ENCODE assay signal across 26 cellular contexts in genomic region chr16:50086176-50086575, GRCh38. TPM values are rescaled to one million over a fixed set of nuclear protein-coding genes. Genes with fewer than 3 reads are reported as not detected.
DNase-seq lines count a peak whose midpoint lies in the region; ATAC-seq, FAIRE-seq and TF ChIP-seq lines count a peak whose summit lies in the region.
"Had no signal": no experiment of that assay in that cellular context is flagged by ENCODE, and none has a peak within 500 bp of the region (broad histone marks: within the 10 kb centered on the region; RNA-seq: fewer than 3 reads in every experiment).

No MANE protein-coding gene starts in this region.

- peaks cover 69% of the 10 kb centered on the region; the same call in 2 of the 3 replicates for H3K36me3 ChIP-seq in K562 (ENCODE audit: control insufficient read depth, insufficient read depth, low read length)

- no peaks in the 10 kb centered on the region for H4K20me1 ChIP-seq in K562 (replicated peaks; ENCODE audit: control insufficient read depth, insufficient read depth, low read length)

- H3K9ac ChIP-seq in K562 (ENCODE audit: insufficient read depth in 1 of 2, low read depth in 2 of 2, low read length in 2 of 2), result no peak overlapping the region
- H3K9ac ChIP-seq: BLaER1 treated with 17β-estradiol and CSF1 and Interleukin-3, amounts not matched to agents 10 nM and 100 nM had no signal

- no peaks in the 10 kb centered on the region for H3K27me3 ChIP-seq in K562 (ENCODE audit: control insufficient read depth in 2 of 2, insufficient read depth in 2 of 2, low read length in 2 of 2)
- H3K27me3 ChIP-seq: BLaER1 treated with 17β-estradiol and CSF1 and Interleukin-3, amounts not matched to agents 10 nM and 100 nM had no signal

- WGBS in K562 (ENCODE audit: insufficient coverage, low coverage, missing lambda C conversion rate), result 88% methylated on average over 6 of the region's 6 CpGs

- in situ Hi-C loops in K562 (cut with MboI), result no loop called here

- no peak overlapping the region for H3K27ac ChIP-seq in K562 (ENCODE audit: extremely low read depth, low read depth, low read length)
- H3K27ac ChIP-seq: 22Rv1; A549; BLaER1 treated with 17β-estradiol and CSF1 and Interleukin-3, amounts not matched to agents 10 nM and 100 nM; C4-2B had no signal

- no peak overlapping the region for H3K4me2 ChIP-seq in K562 (ENCODE audit: insufficient read depth, low read length)
- H3K4me2 ChIP-seq: A549; BLaER1 treated with 17β-estradiol and CSF1 and Interleukin-3, amounts not matched to agents 10 nM and 100 nM had no signal

- peak; percentile 0 for DNase-seq in SIG-M5 treated with dmso at 0.1 percent for 504 hours (lab: John Stamatoyannopoulos, UW; ENCODE audit: unreplicated experiment)
- no peak for DNase-seq in SIG-M5 (lab: John Stamatoyannopoulos, UW)
- DNase-seq in CD1c-positive myeloid dendritic cell (ENCODE audit: extremely low spot score), result peak; percentile 28
- DNase-seq in MV-4-11 (lab: John Stamatoyannopoulos, UW), result peak; percentile 11
- DNase-seq in K562 (ENCODE audit: extremely low read depth in 1 of 4, low spot score in 3 of 4), result no peak
- no peak for DNase-seq in mesenteric fat pad (ENCODE audit: low spot score)
- no peak for DNase-seq in ecto neural progenitor cell (ENCODE audit: low spot score)
- DNase-seq: AML-193; CD4-positive, alpha-beta memory T cell; CD4-positive, CD25-positive, alpha-beta regulatory T cell; CD8-positive, alpha-beta memory T cell; COR-L47; DMS 273 treated with DMSO at 0.1 percent for 48 hours; DMS153; DMS53; DMS79; DND-41; EL; GDM1 had no signal

- CTCF ChIA-PET in K562 (lab: Yijun Ruan, JAX; ENCODE audit: low intra/inter-chr PET ratio), result no interaction called here

- no peak for ATAC-seq in K562
- ATAC-seq: A549, GM12878 had no signal

- no peak for TF ChIP-seq EP300 in K562 (IDR thresholded peaks at IDR 0.05; ENCODE audit: low read length)

- no peak for TF ChIP-seq RAD21 in K562 (CRISPR knock-in tag; conservative IDR thresholded peaks at IDR 0.05 in 1 of 2, IDR thresholded peaks at IDR 0.05 in 1 of 2)

- no peak for TF ChIP-seq POLR2A in K562 (conservative IDR thresholded peaks at IDR 0.05)

- H3K4me1 ChIP-seq in K562 (replicated peaks in 1 of 2; ENCODE audit: control insufficient read depth in 2 of 2, insufficient read depth in 2 of 2, low read length in 2 of 2), result no peaks in the 10 kb centered on the region
- H3K4me1 ChIP-seq: A549; BLaER1 treated with 17β-estradiol and CSF1 and Interleukin-3, amounts not matched to agents 10 nM and 100 nM had no signal

- TF ChIP-seq CTCF in K562 (IDR thresholded peaks at IDR 0.05 in 2 of 3, conservative IDR thresholded peaks at IDR 0.05 in 1 of 3; ENCODE audit: insufficient read depth in 2 of 3, low read depth in 1 of 3, low read length in 3 of 3), result no peak

- intact Hi-C loops in K562 (cut with micrococcal nuclease), result no loop called here

- no peaks in the 10 kb centered on the region for H3K9me3 ChIP-seq in K562 (replicated peaks; ENCODE audit: control insufficient read depth, insufficient read depth, low read depth, low read length)
- H3K9me3 ChIP-seq: A549; BLaER1 treated with 17β-estradiol and CSF1 and Interleukin-3, amounts not matched to agents 10 nM and 100 nM had no signal

- H3K9me1 ChIP-seq in K562 (ENCODE audit: control insufficient read depth, insufficient read depth, low read length), result no peaks in the 10 kb centered on the region

- no peaks in the 10 kb centered on the region for H3K79me2 ChIP-seq in K562 (ENCODE audit: control insufficient read depth, insufficient read depth, low read length)

- H3K4me3 ChIP-seq in K562, result no peak overlapping the region
- H3K4me3 ChIP-seq: A549; BLaER1 treated with 17β-estradiol and CSF1 and Interleukin-3, amounts not matched to agents 10 nM and 100 nM; GM12878 had no signal

- no peak for FAIRE-seq in K562 (lab: Jason Lieb, UNC)
- FAIRE-seq: A549, GM12878, GM12892, GM18507 had no signal

- POLR2A ChIA-PET in K562 (lab: Yijun Ruan, JAX), result no interaction called here

- no TSS peak for BruUV-seq in K562 (replicated peaks; lab: Mats Ljungman, UMichigan)

- H2AFZ ChIP-seq in K562 (ENCODE audit: low read depth, low read length), result no peak overlapping the region

TF ChIP-seq in K562, 482 proteins besides CTCF, POLR2A, EP300 and RAD21:
- TF ChIP-seq CEBPB (tag; IDR thresholded peaks at IDR 0.05) (peak; percentile 59), ZNF644 (tag; IDR thresholded peaks at IDR 0.05; ENCODE audit: low read depth) (no peak)

RNA-seq across cellular contexts. Expression of gene HEATR3, which starts 20.4 kb away (rescaled TPM):
- 22.3 and 30.6 TPM in 2 replicates for total RNA-seq in K562 (2011; cell fraction: chromatin; rRNA removed; ENCODE audit: low replicate concordance)
- 20.1 and 22.7 TPM in 2 replicates for total RNA-seq in K562 (2011; cell fraction: nucleolus; rRNA removed)
- 18.8 and 20.9 TPM in 2 replicates for total RNA-seq in K562 (2011; cell fraction: nucleoplasm; rRNA removed)
- total RNA-seq in K562 (2014; rRNA removed) (17.8 and 23.6 TPM in 2 replicates), K562 (2014; rRNA removed; fragmentation: Illumina TruSeq; extraction: Trizol) (18.8 and 19.0 TPM in 2 replicates), K562 (2015; rRNA removed; fragmentation: Illumina TruSeq; extraction: Trizol) (20.2 and 23.6 TPM in 2 replicates), K562 (2021) (18.9 and 19.2 TPM in 2 replicates), mesenteric fat pad (22.4 TPM)
- polyA plus RNA-seq in K562 (2011; rRNA removed) (21.4 and 23.7 TPM in 2 replicates), K562 (2014; fragmentation: Illumina TruSeq; extraction: Trizol) (16.5 and 30.2 TPM in 2 replicates), K562 (2014; fragmentation: Nextera tagmentation; extraction: Ambion mirVana) (1 to 10 TPM; 1.7 to 3.7 TPM), K562 (2014; rRNA removed) (16.7 and 17.5 TPM in 2 replicates)
- polyA plus RNA-seq in K562 (2011; cell fraction: cytosol; rRNA removed), result 12.4 and 13.1 TPM in 2 replicates
- polyA plus RNA-seq in K562 (2011; cell fraction: nucleus; rRNA removed), result 48.8 and 52.5 TPM in 2 replicates
- 8.2 and 10.9 TPM in 2 replicates for polyA plus RNA-seq in K562 (2012)
- 16.7 and 22.1 TPM in 2 replicates for polyA minus RNA-seq in K562 (2011; rRNA and poly(A)+ RNA removed)
- polyA minus RNA-seq in K562 (2011; cell fraction: cytosol; rRNA and poly(A)+ RNA removed), result 10.0 and 16.2 TPM in 2 replicates
- polyA minus RNA-seq in K562 (2011; cell fraction: nucleus; rRNA and poly(A)+ RNA removed), result 19.5 and 21.8 TPM in 2 replicates

Comparison
In these comparisons a context has a peak if more than half of its experiments do, and no peak if none do; other contexts are left out.
1. DNase-seq: peak in SIG-M5 treated with dmso at 0.1 percent for 504 hours (single experiment), CD1c-positive myeloid dendritic cell (single experiment) and MV-4-11 (single experiment); none in SIG-M5 (single experiment), K562 (0 of 4), mesenteric fat pad (single experiment) and ecto neural progenitor cell (single experiment).